Comparison of ENCODE assay signal across 22 cellular contexts in the genomic region with DNA sequence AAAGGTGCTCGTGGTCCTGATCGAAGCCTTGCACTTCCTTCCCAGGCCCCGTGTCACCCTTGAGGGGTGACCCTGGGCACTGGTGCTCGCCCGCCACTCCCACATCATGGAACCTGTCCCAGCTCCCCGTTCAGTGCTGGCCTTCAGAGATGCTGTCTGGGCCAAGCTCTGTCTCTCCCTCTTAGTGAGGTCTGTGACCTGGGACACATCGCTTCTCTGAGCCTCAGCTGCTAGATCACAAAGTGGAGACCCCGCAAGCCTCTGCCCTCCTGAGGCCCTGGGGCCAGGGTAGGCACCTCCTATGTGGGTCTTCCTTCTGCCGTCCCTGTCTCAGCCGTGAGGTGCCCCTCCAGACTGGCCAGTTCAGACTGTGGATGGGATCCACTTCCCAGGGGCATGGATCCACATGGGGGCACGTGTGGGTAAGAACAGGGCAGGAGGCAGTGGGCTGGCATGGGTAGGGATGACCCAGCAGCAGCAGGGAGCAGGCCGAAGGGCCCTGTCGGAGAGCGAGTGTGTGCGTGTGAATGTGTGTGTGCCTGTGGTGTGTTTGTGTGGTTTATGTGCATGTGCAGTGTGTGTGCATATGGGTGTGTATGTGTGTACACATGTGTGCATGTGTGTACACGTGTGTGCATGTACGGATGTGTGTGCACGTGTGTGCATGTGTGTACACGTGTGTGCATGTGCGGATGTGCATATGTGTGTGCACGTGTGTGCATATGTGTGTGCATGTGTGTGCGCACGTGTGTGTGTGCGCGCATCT.
DNase-seq lines count a peak whose midpoint lies in the region; ATAC-seq, FAIRE-seq and TF ChIP-seq lines count a peak whose summit lies in the region.
"Had no signal": no experiment of that assay in that cellular context is flagged by ENCODE, and none has a peak within 500 bp of the region (broad histone marks: within the 10 kb centered on the region; RNA-seq: fewer than 3 reads in every experiment).

No MANE protein-coding gene starts in this region.

- no CpG with 5 or more reads among the region's 25 CpGs for WGBS in H9 (ENCODE audit: extremely low coverage, insufficient read length, low lambda C conversion rate)
- no CpG with 5 or more reads among the region's 25 CpGs for WGBS in trophoblast cell (ENCODE audit: extremely low coverage, insufficient coverage, insufficient read length)

- intact Hi-C loops in endothelial cell of umbilical vein (cut with micrococcal nuclease): no loop called here

- POLR2A ChIA-PET in endothelial cell of umbilical vein (lab: Charles Lee): no interaction called here
- POLR2A ChIA-PET in HEK293T (lab: Yijun Ruan, JAX): no interaction called here

- peak; percentile 8 for DNase-seq in AG20443 (ENCODE audit: low spot score)
- no peak for DNase-seq in H9
- no peak for DNase-seq in endothelial cell of umbilical vein (ENCODE audit: low read depth, low spot score)
- no peak for DNase-seq in trophoblast cell
- no peak for DNase-seq in DMS153 treated with DMSO at 0.1 percent for 48 hours (lab: John Stamatoyannopoulos, UW; ENCODE audit: unreplicated experiment)
- DNase-seq in HEK293T (ENCODE audit: extremely low spot score): no peak
- DNase-seq: activated T-cell treated with anti-CD3 and anti-CD28 coated beads, Interleukin-2, amount 50 U/mL, for 4 hours; CD4-positive, CD25-positive, alpha-beta regulatory T cell; cerebellar nuclear complex; DMS 273 treated with DMSO at 0.1 percent for 48 hours; effector memory CD4-positive, alpha-beta T cell; GF-D8; KG1; left cardiac atrium; NCI-H1694 treated with DMSO at 0.1 percent for 48 hours; NCI-H82; stimulated activated CD4-positive, alpha-beta T cell treated with anti-CD3 and anti-CD28 coated beads, Interleukin-12 subunit alpha, Interleukin-12 subunit beta, amount 100 ng/mL, for 4 hours had no signal

- no peak overlapping the region for H4K12ac ChIP-seq in trophoblast cell (ENCODE audit: low read depth, low read length)

- H3K23ac ChIP-seq in H9 (ENCODE audit: insufficient read length, low read depth, low read length) (peak overlapping the region; percentile 2), trophoblast cell (ENCODE audit: low read length) (no peak overlapping the region)

- H2AFZ ChIP-seq in H9 (ENCODE audit: low read length): no peak overlapping the region
- H2AFZ ChIP-seq in endothelial cell of umbilical vein (ENCODE audit: low read depth, low read length): no peak overlapping the region
- no peak overlapping the region for H2AFZ ChIP-seq in trophoblast cell (ENCODE audit: insufficient read depth, low read length, poor library complexity)

- no peaks in the 10 kb centered on the region for H3K9me3 ChIP-seq in H9 (ENCODE audit: control insufficient read depth, low read depth, low read length)
- H3K9me3 ChIP-seq in endothelial cell of umbilical vein (replicated peaks; ENCODE audit: control insufficient read depth, insufficient read depth, low read length): peaks cover 12% of the 10 kb centered on the region
- H3K9me3 ChIP-seq in trophoblast cell (ENCODE audit: insufficient read depth, low read depth, low read length): peaks cover 10% of the 10 kb centered on the region
- H3K9me3 ChIP-seq: ascending aorta had no signal

- no peak overlapping the region for H3K27ac ChIP-seq in H9 (ENCODE audit: insufficient read length, low read depth, low read length)
- H3K27ac ChIP-seq in endothelial cell of umbilical vein (ENCODE audit: insufficient read depth, low read depth, low read length): no peak overlapping the region
- H3K27ac ChIP-seq in trophoblast cell (ENCODE audit: low read depth, low read length): no peak overlapping the region
- H3K27ac ChIP-seq: ascending aorta had no signal

- H3K4me2 ChIP-seq in H9 (ENCODE audit: insufficient read depth, insufficient read length, low read length) (no peak overlapping the region), endothelial cell of umbilical vein (ENCODE audit: insufficient read depth, low read length) (no peak overlapping the region), trophoblast cell (ENCODE audit: low read length) (no peak overlapping the region)

- no peak for TF ChIP-seq POLR2A in endothelial cell of umbilical vein (IDR thresholded peaks at IDR 0.05; ENCODE audit: low read depth, low read length)

- no peaks in the 10 kb centered on the region for H3K36me3 ChIP-seq in endothelial cell of umbilical vein (ENCODE audit: control insufficient read depth in 2 of 2, extremely low read depth in 1 of 2, insufficient read depth in 2 of 2, low read length in 2 of 2)
- no peaks in the 10 kb centered on the region for H3K36me3 ChIP-seq in trophoblast cell (ENCODE audit: control insufficient read depth in 1 of 2, insufficient read depth in 2 of 2, low read length in 2 of 2)

- no peaks in the 10 kb centered on the region for H3K79me2 ChIP-seq in H9 (ENCODE audit: insufficient read depth, low read length)
- H3K79me2 ChIP-seq in endothelial cell of umbilical vein (ENCODE audit: control insufficient read depth, insufficient read depth, low read length): no peaks in the 10 kb centered on the region
- H3K79me2 ChIP-seq in trophoblast cell (ENCODE audit: control insufficient read depth, insufficient read depth, low read length, poor library complexity): no peaks in the 10 kb centered on the region

- H4K5ac ChIP-seq in H9 (ENCODE audit: insufficient read length, low read depth, low read length): peak overlapping the region; percentile 20

- H4K20me1 ChIP-seq in H9 (ENCODE audit: control insufficient read depth, insufficient read depth, insufficient read length) (no peaks in the 10 kb centered on the region), endothelial cell of umbilical vein (replicated peaks; ENCODE audit: control insufficient read depth, extremely low read depth, insufficient read depth, low read length) (no peaks in the 10 kb centered on the region)

- H2BK120ac ChIP-seq in H9 (ENCODE audit: low read depth, low read length, poor library complexity, severe bottlenecking) (no peak overlapping the region), trophoblast cell (ENCODE audit: insufficient read depth, low read length, poor library complexity) (no peak overlapping the region)

- H3T11ph ChIP-seq in H9 (ENCODE audit: low read length): no peak overlapping the region

- H3K23me2 ChIP-seq in H9 (ENCODE audit: insufficient read length, low read depth, low read length, poor library complexity, severe bottlenecking): no peaks in the 10 kb centered on the region

- no peaks in the 10 kb centered on the region for H3K79me1 ChIP-seq in H9 (ENCODE audit: insufficient read depth, low read depth, low read length, poor library complexity, severe bottlenecking)
- H3K79me1 ChIP-seq in trophoblast cell (ENCODE audit: low read length): no peaks in the 10 kb centered on the region

- peaks cover 5% of the 10 kb centered on the region for H3K27me3 Mint-ChIP-seq in H9 (ENCODE audit: low read depth)
- H3K27me3 Mint-ChIP-seq: CD4-positive, CD25-positive, alpha-beta regulatory T cell had no signal

- TF ChIP-seq CTCF in H9 (conservative IDR thresholded peaks at IDR 0.05) (no peak), endothelial cell of umbilical vein (IDR thresholded peaks at IDR 0.05; ENCODE audit: extremely low read depth in 1 of 2, insufficient read depth in 1 of 2, low read depth in 1 of 2, low read length in 2 of 2) (no peak)

- H4K8ac ChIP-seq in H9 (replicated peaks; ENCODE audit: insufficient read length, low read depth, low read length) (no peak overlapping the region), trophoblast cell (ENCODE audit: low read depth, low read length) (no peak overlapping the region)

- H3K4me1 Mint-ChIP-seq in H9: peaks cover 0 to 4% of the 10 kb centered on the region in 2 experiments; a peak in 1 of 4 replicates
- H3K4me1 Mint-ChIP-seq: activated naive CD4-positive, alpha-beta T cell treated with anti-CD3 and anti-CD28 coated beads, Interleukin-2, amount 50 U/mL, for 24 hours; CD4-positive, CD25-positive, alpha-beta regulatory T cell; mesothelial cell of epicardium; T-cell had no signal

- H3K14ac ChIP-seq in H9 (ENCODE audit: insufficient read depth, low read length): no peak overlapping the region
- H3K14ac ChIP-seq in trophoblast cell (ENCODE audit: low read length): no peak overlapping the region

- H4K91ac ChIP-seq in H9 (ENCODE audit: insufficient read length, low read depth, low read length) (no peak overlapping the region), trophoblast cell (ENCODE audit: low read depth, low read length) (no peak overlapping the region)

- no TSS peak for BruUV-seq in endothelial cell of umbilical vein (replicated peaks; lab: Mats Ljungman, UMichigan)

- H3K36me3 Mint-ChIP-seq in H9 (ENCODE audit: insufficient read depth in 1 of 3, low read depth in 3 of 3): no peaks in the 10 kb centered on the region
- H3K36me3 Mint-ChIP-seq: activated naive CD4-positive, alpha-beta T cell treated with anti-CD3 and anti-CD28 coated beads, Interleukin-2, amount 50 U/mL, for 24 hours; CD4-positive, CD25-positive, alpha-beta regulatory T cell; mesothelial cell of epicardium; T-cell had no signal

- peak overlapping the region in 1 of 3 experiments; percentile 64; a peak in 2 of 7 replicates for H3K27ac Mint-ChIP-seq in H9
- H3K27ac Mint-ChIP-seq: activated naive CD4-positive, alpha-beta T cell treated with anti-CD3 and anti-CD28 coated beads, Interleukin-2, amount 50 U/mL, for 24 hours; CD4-positive, CD25-positive, alpha-beta regulatory T cell; mesothelial cell of epicardium; T-cell had no signal

- no peak overlapping the region for H3K56ac ChIP-seq in H9 (ENCODE audit: insufficient read length, low read depth, low read length)

- H3K9me1 ChIP-seq in endothelial cell of umbilical vein (replicated peaks; ENCODE audit: control insufficient read depth, extremely low read depth, insufficient read depth, low read length): no peaks in the 10 kb centered on the region

- H2BK5ac ChIP-seq in H9 (ENCODE audit: insufficient read length, low read length) (no peak overlapping the region), trophoblast cell (ENCODE audit: low read depth, low read length, poor library complexity) (no peak overlapping the region)

- no peaks in the 10 kb centered on the region for H3K27me3 ChIP-seq in H9 (ENCODE audit: insufficient read depth, low read length)
- H3K27me3 ChIP-seq in endothelial cell of umbilical vein (ENCODE audit: control insufficient read depth in 2 of 2, insufficient read depth in 2 of 2, low read length in 2 of 2): no peaks in the 10 kb centered on the region
- H3K27me3 ChIP-seq in trophoblast cell (ENCODE audit: insufficient read depth, low read length): no peaks in the 10 kb centered on the region
- H3K27me3 ChIP-seq: ascending aorta had no signal

- H3K4me3 ChIP-seq in endothelial cell of umbilical vein (replicated peaks in 1 of 3; ENCODE audit: insufficient read depth in 1 of 3, low read depth in 1 of 3, low read length in 3 of 3) (no peak overlapping the region), trophoblast cell (ENCODE audit: low read depth, low read length) (peak overlapping the region; percentile 37)
- H3K4me3 ChIP-seq: ascending aorta had no signal

- no peaks in the 10 kb centered on the region for H3K9me3 Mint-ChIP-seq in H9
- H3K9me3 Mint-ChIP-seq: activated naive CD4-positive, alpha-beta T cell treated with anti-CD3 and anti-CD28 coated beads, Interleukin-2, amount 50 U/mL, for 24 hours; activated T-cell treated with anti-CD3 and anti-CD28 coated beads, Interleukin-2, amount 50 U/mL, for 4 hours; mesothelial cell of epicardium; T-cell had no signal

- no peak for ATAC-seq in GM21717 (IDR thresholded peaks at IDR 0.05; ENCODE audit: unreplicated experiment)
- ATAC-seq: activated T-cell treated with anti-CD3 and anti-CD28 coated beads, Interleukin-2, amount 50 U/mL, for 4 hours; left cardiac atrium; T-cell had no signal

- H3K18ac ChIP-seq in H9 (ENCODE audit: insufficient read length, low read depth, low read length) (no peak overlapping the region), trophoblast cell (ENCODE audit: low read length) (no peak overlapping the region)

- H3K4ac ChIP-seq in H9 (ENCODE audit: low read depth, low read length) (no peak overlapping the region), trophoblast cell (ENCODE audit: low read depth, low read length) (no peak overlapping the region)

- dilution Hi-C loops in endothelial cell of umbilical vein (cut with MboI; ENCODE audit: extremely low pct_ligation_motif_present, low sequenced_read_pairs): no loop called here

- no peak overlapping the region for H2BK15ac ChIP-seq in H9 (ENCODE audit: low read depth, low read length)

- H2BK20ac ChIP-seq in H9 (ENCODE audit: low read depth, low read length, poor library complexity, severe bottlenecking): no peak overlapping the region

- FAIRE-seq in endothelial cell of umbilical vein (lab: Jason Lieb, UNC): no peak

- H3K4me1 ChIP-seq in H9 (ENCODE audit: insufficient read depth, low read length): no peaks in the 10 kb centered on the region
- H3K4me1 ChIP-seq in endothelial cell of umbilical vein (ENCODE audit: control insufficient read depth, extremely low read depth, insufficient read depth, low read length): no peaks in the 10 kb centered on the region
- H3K4me1 ChIP-seq in trophoblast cell (ENCODE audit: control insufficient read depth in 1 of 2, insufficient read depth in 2 of 2, low read length in 2 of 2): no peaks in the 10 kb centered on the region
- H3K4me1 ChIP-seq: ascending aorta had no signal

- H3K4me3 Mint-ChIP-seq in H9: no peak overlapping the region
- H3K4me3 Mint-ChIP-seq: activated naive CD4-positive, alpha-beta T cell treated with anti-CD3 and anti-CD28 coated beads, Interleukin-2, amount 50 U/mL, for 24 hours; activated T-cell treated with anti-CD3 and anti-CD28 coated beads, Interleukin-2, amount 50 U/mL, for 4 hours; CD4-positive, CD25-positive, alpha-beta regulatory T cell; mesothelial cell of epicardium; T-cell had no signal

- no peak overlapping the region for H3K9ac ChIP-seq in H9 (ENCODE audit: extremely low read depth, insufficient read length, low read length)
- H3K9ac ChIP-seq in endothelial cell of umbilical vein (replicated peaks; ENCODE audit: extremely low read depth, insufficient read depth, low read length): no peak overlapping the region
- no peak overlapping the region for H3K9ac ChIP-seq in trophoblast cell (ENCODE audit: low read length)

- CTCF ChIA-PET in endothelial cell of umbilical vein (lab: Charles Lee): no interaction called here
- CTCF ChIA-PET in HEK293T (lab: Yijun Ruan, JAX): no interaction called here

- H2AK5ac ChIP-seq in H9 (ENCODE audit: insufficient read length, low read length) (no peak overlapping the region), trophoblast cell (ENCODE audit: low read length) (no peak overlapping the region)

- H2BK12ac ChIP-seq in H9 (ENCODE audit: insufficient read length, low read depth, low read length) (no peak overlapping the region), trophoblast cell (ENCODE audit: low read length) (no peak overlapping the region)
